In genomic region chr19:16470541-16470910, GRCh38 we compare ENCODE assay signal across 1 cellular context.
TF ChIP-seq lines count a peak whose summit lies in the region.

No MANE protein-coding gene starts in this region.

TF ChIP-seq in H1, 55 proteins besides CTCF, POLR2A, EP300 and RAD21 (continued from another document):
- TF ChIP-seq POLR2AphosphoS5 (IDR thresholded peaks at IDR 0.05; ENCODE audit: low read depth, low read length) = no peak
- TF ChIP-seq ATF3 (IDR thresholded peaks at IDR 0.05; ENCODE audit: insufficient read depth, low read depth, low read length) = no peak
- no peak for TF ChIP-seq POU5F1 (IDR thresholded peaks at IDR 0.05; ENCODE audit: low read depth, low read length)
- no peak for TF ChIP-seq JUND (IDR thresholded peaks at IDR 0.05; ENCODE audit: low read length)
- TF ChIP-seq CBX5 (IDR thresholded peaks at IDR 0.05; ENCODE audit: low read depth, low read length) = no peak
